In the genomic region with DNA sequence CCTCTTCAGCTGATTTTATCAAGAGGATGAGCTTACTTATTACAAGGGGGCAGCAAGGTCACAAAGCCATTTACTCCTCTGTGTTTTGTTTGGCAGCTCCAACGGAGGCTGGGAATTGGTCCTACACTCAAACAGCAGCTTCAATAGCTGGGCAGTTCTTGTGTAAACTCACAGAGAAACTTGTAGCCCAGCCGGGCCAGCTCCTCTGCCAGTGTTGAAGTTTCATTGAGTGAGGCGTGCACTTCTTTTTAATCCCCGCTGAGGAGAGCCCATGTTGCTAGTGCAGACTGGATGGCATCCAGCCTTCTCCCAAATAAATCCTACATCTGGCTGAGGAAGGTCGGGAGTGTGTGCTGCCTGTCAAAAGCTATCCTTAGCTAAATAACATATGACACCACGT, we compare ENCODE assay signal across 17 cellular contexts. TPM values are rescaled to one million over a fixed set of nuclear protein-coding genes. Genes with fewer than 3 reads are reported as not detected.
DNase-seq lines count a peak whose midpoint lies in the region; ATAC-seq, FAIRE-seq and TF ChIP-seq lines count a peak whose summit lies in the region.
"Had no signal": no experiment of that assay in that cellular context is flagged by ENCODE, and none has a peak within 500 bp of the region (broad histone marks: within the 10 kb centered on the region; RNA-seq: fewer than 3 reads in every experiment).

No MANE protein-coding gene starts in this region.

- H3K4me1 Mint-ChIP-seq in activated naive CD4-positive, alpha-beta T cell treated with anti-CD3 and anti-CD28 coated beads, Interleukin-2, amount 10 ng/mL, durations not matched to agents 7 days and 5 days: peaks cover 33% of the 10 kb centered on the region
- H3K4me1 Mint-ChIP-seq: stimulated activated effector memory CD8-positive, alpha-beta T cell treated with anti-CD3 and anti-CD28 coated beads, Interleukin-12 subunit alpha, Interleukin-12 subunit beta, amount 100 ng/mL, for 72 hours had no signal

- CTCF ChIA-PET in HepG2 (lab: Yijun Ruan, JAX; ENCODE audit: low intra/inter-chr PET ratio, low total read pairs): no interaction called here
- CTCF ChIA-PET in activated naive CD4-positive, alpha-beta T cell treated with anti-CD3 and anti-CD28 coated beads, Interleukin-2, amount 10 ng/mL, durations not matched to agents 7 days and 5 days (lab: Charles Lee): interaction anchor here (0.6 to 1.8 kb wide), 4 partner anchors 15 to 136 kb away, joined by 3 to 7 read pairs (median 5); no protein-coding TSS in a partner anchor

- POLR2A ChIA-PET in HepG2 (lab: Yijun Ruan, JAX): interaction anchor here (1.1 kb wide), 1 partner anchor 9 kb away, joined by 6 read pairs; no protein-coding TSS in a partner anchor

- H4K20me1 ChIP-seq in Karpas-422 (ENCODE audit: insufficient read depth, low read depth, low read length) (no peaks in the 10 kb centered on the region), HepG2 (ENCODE audit: insufficient read depth, low read length) (no peaks in the 10 kb centered on the region)
- H4K20me1 ChIP-seq: BLaER1 treated with 17β-estradiol and CSF1 and Interleukin-3, amounts not matched to agents 10 nM and 100 nM had no signal

- no peaks in the 10 kb centered on the region for H3K27me3 ChIP-seq in Karpas-422 (ENCODE audit: low read length)
- H3K27me3 ChIP-seq in HepG2 (ENCODE audit: control insufficient read depth in 1 of 2, insufficient read depth in 2 of 2, low read length in 2 of 2): peaks cover 0 to 7% of the 10 kb centered on the region in 2 experiments; a peak in 1 of 5 replicates
- no peaks in the 10 kb centered on the region for H3K27me3 ChIP-seq in stomach smooth muscle (ENCODE audit: control insufficient read depth in 1 of 2, insufficient read depth in 2 of 2, low read length in 2 of 2)
- H3K27me3 ChIP-seq: BLaER1 treated with 17β-estradiol and CSF1 and Interleukin-3, amounts not matched to agents 10 nM and 100 nM had no signal

- H3K27ac Mint-ChIP-seq in activated naive CD4-positive, alpha-beta T cell treated with anti-CD3 and anti-CD28 coated beads, Interleukin-2, amount 10 ng/mL, durations not matched to agents 7 days and 5 days: no peak overlapping the region
- H3K27ac Mint-ChIP-seq: activated naive CD8-positive, alpha-beta T cell treated with anti-CD3 and anti-CD28 coated beads, Interleukin-2, amount 10 ng/mL, durations not matched to agents 7 days and 5 days; stimulated activated effector memory CD8-positive, alpha-beta T cell treated with anti-CD3 and anti-CD28 coated beads, Interleukin-12 subunit alpha, Interleukin-12 subunit beta, amount 100 ng/mL, for 72 hours had no signal

- intact Hi-C loops in HepG2 (cut with micrococcal nuclease; ENCODE audit: unreplicated experiment): no loop called here

- H3K4me2 ChIP-seq in Karpas-422 (ENCODE audit: low read depth, low read length, poor library complexity, severe bottlenecking) (no peak overlapping the region), HepG2 (ENCODE audit: low read depth, low read length) (peak overlapping the region; percentile 36; the same call in 1 of the 2 replicates)

- no peak for FAIRE-seq in HepG2 (lab: Jason Lieb, UNC)
- no peak for FAIRE-seq in frontal cortex (lab: Jason Lieb, UNC)

- peak; percentile 33 for DNase-seq in Karpas-422
- DNase-seq in choroid plexus epithelial cell (ENCODE audit: low read depth): peak; percentile 46
- DNase-seq in HepG2 (ENCODE audit: low spot score): peak; percentile 27
- DNase-seq in GM10266 (ENCODE audit: extremely low spot score): no peak
- no peak for DNase-seq in inferior parietal cortex (ENCODE audit: extremely low spot score)
- DNase-seq in frontal cortex (ENCODE audit: low spot score in 2 of 2): no peak
- no peak for DNase-seq in activated naive CD4-positive, alpha-beta T cell treated with anti-CD3 and anti-CD28 coated beads, Interleukin-2, amount 10 ng/mL, durations not matched to agents 7 days and 5 days
- DNase-seq: activated naive CD8-positive, alpha-beta T cell treated with anti-CD3 and anti-CD28 coated beads, Interleukin-2, amount 10 ng/mL, durations not matched to agents 7 days and 5 days; EL; erythroblast; stimulated activated CD4-positive, alpha-beta T cell treated with anti-CD3 and anti-CD28 coated beads, Interleukin-4, amount 100 ng/mL, for 24 hours; WERI-Rb-1 had no signal

- H3K9me3 Mint-ChIP-seq in activated naive CD4-positive, alpha-beta T cell treated with anti-CD3 and anti-CD28 coated beads, Interleukin-2, amount 10 ng/mL, durations not matched to agents 7 days and 5 days: no peaks in the 10 kb centered on the region
- H3K9me3 Mint-ChIP-seq: activated naive CD8-positive, alpha-beta T cell treated with anti-CD3 and anti-CD28 coated beads, Interleukin-2, amount 10 ng/mL, durations not matched to agents 7 days and 5 days; stimulated activated effector memory CD8-positive, alpha-beta T cell treated with anti-CD3 and anti-CD28 coated beads, Interleukin-12 subunit alpha, Interleukin-12 subunit beta, amount 100 ng/mL, for 72 hours had no signal

- WGBS in HepG2 (ENCODE audit: low lambda C conversion rate): 9% methylated on average over 5 of the region's 6 CpGs

- in situ Hi-C loops in HepG2 (cut with HindIII; ENCODE audit: extremely low pct_ligation_motif_present, low pct_unique_long_range_greater_than_20kb): no loop called here

- H2AFZ ChIP-seq in Karpas-422 (ENCODE audit: low read length): 0 out of 2 replicates have a peak overlapping the region, but pooled peaks have one; percentile 23
- no peak overlapping the region for H2AFZ ChIP-seq in HepG2 (ENCODE audit: low read length)

- TF ChIP-seq EP300 in HepG2 (IDR thresholded peaks at IDR 0.05; ENCODE audit: low read depth in 2 of 2, low read length in 2 of 2) (no peak), HepG2 (CRISPR knock-in tag; IDR thresholded peaks at IDR 0.05; ENCODE audit: borderline replicate concordance) (no peak)

- H3K9ac ChIP-seq in Karpas-422 (ENCODE audit: low read length) (peak overlapping the region; percentile 66; the same call in 1 of the 2 replicates), HepG2 (ENCODE audit: insufficient read depth, low read depth, low read length) (no peak overlapping the region), stomach smooth muscle (ENCODE audit: low read length in 2 of 2) (no peak overlapping the region)
- H3K9ac ChIP-seq: BLaER1 treated with 17β-estradiol and CSF1 and Interleukin-3, amounts not matched to agents 10 nM and 100 nM had no signal

- H3K4me1 ChIP-seq in Karpas-422 (ENCODE audit: low read length) (peaks cover 77% of the 10 kb centered on the region), HepG2 (ENCODE audit: insufficient read depth, low read length) (peaks cover 32% of the 10 kb centered on the region), stomach smooth muscle (ENCODE audit: control insufficient read depth, insufficient read depth, low read length) (peaks cover 12% of the 10 kb centered on the region)

- no peaks in the 10 kb centered on the region for H3K27me3 Mint-ChIP-seq in activated naive CD4-positive, alpha-beta T cell treated with anti-CD3 and anti-CD28 coated beads, Interleukin-2, amount 10 ng/mL, durations not matched to agents 7 days and 5 days
- H3K27me3 Mint-ChIP-seq: activated naive CD8-positive, alpha-beta T cell treated with anti-CD3 and anti-CD28 coated beads, Interleukin-2, amount 10 ng/mL, durations not matched to agents 7 days and 5 days had no signal

- TF ChIP-seq POLR2A in HepG2 (IDR thresholded peaks at IDR 0.05; ENCODE audit: insufficient read depth in 1 of 2, low read depth in 2 of 2, low read length in 2 of 2): no peak

- H3K36me3 Mint-ChIP-seq in activated naive CD4-positive, alpha-beta T cell treated with anti-CD3 and anti-CD28 coated beads, Interleukin-2, amount 10 ng/mL, durations not matched to agents 7 days and 5 days: no peaks in the 10 kb centered on the region
- H3K36me3 Mint-ChIP-seq: activated naive CD8-positive, alpha-beta T cell treated with anti-CD3 and anti-CD28 coated beads, Interleukin-2, amount 10 ng/mL, durations not matched to agents 7 days and 5 days; stimulated activated effector memory CD8-positive, alpha-beta T cell treated with anti-CD3 and anti-CD28 coated beads, Interleukin-12 subunit alpha, Interleukin-12 subunit beta, amount 100 ng/mL, for 72 hours had no signal

- H3K79me2 ChIP-seq in Karpas-422 (ENCODE audit: low read length) (no peaks in the 10 kb centered on the region), HepG2 (ENCODE audit: insufficient read depth, low read length) (no peaks in the 10 kb centered on the region)

- no peak overlapping the region for H3K4me3 ChIP-seq in Karpas-422 (ENCODE audit: low read length)
- no peak overlapping the region for H3K4me3 ChIP-seq in choroid plexus epithelial cell (ENCODE audit: low read depth, low read length)
- H3K4me3 ChIP-seq in HepG2 (replicated peaks in 1 of 3; ENCODE audit: insufficient read depth in 1 of 3, low read depth in 2 of 3, low read length in 3 of 3): no peak overlapping the region
- H3K4me3 ChIP-seq in stomach smooth muscle (ENCODE audit: low read length in 2 of 2): no peak overlapping the region
- H3K4me3 ChIP-seq: BLaER1 treated with 17β-estradiol and CSF1 and Interleukin-3, amounts not matched to agents 10 nM and 100 nM had no signal

- no peak for TF ChIP-seq CTCF in choroid plexus epithelial cell (conservative IDR thresholded peaks at IDR 0.05; ENCODE audit: low read depth, low read length)
- TF ChIP-seq CTCF in HepG2 (CRISPR knock-in tag; IDR thresholded peaks at IDR 0.05): no peak
- no peak for TF ChIP-seq CTCF in GM10266 (IDR thresholded peaks at IDR 0.05; ENCODE audit: control insufficient read depth, insufficient read depth, low read depth, missing control alignments)

- ATAC-seq in HepG2: no peak; the same call in 2 of the 3 replicates
- ATAC-seq: stimulated activated effector memory CD8-positive, alpha-beta T cell treated with anti-CD3 and anti-CD28 coated beads, Interleukin-12 subunit alpha, Interleukin-12 subunit beta, amount 100 ng/mL, for 72 hours had no signal

- BruUV-seq in HepG2 (replicated peaks; lab: Mats Ljungman, UMichigan): no TSS peak

- H3K9me3 ChIP-seq in Karpas-422 (ENCODE audit: low read length): no peaks in the 10 kb centered on the region
- no peaks in the 10 kb centered on the region for H3K9me3 ChIP-seq in HepG2 (ENCODE audit: low read length)
- H3K9me3 ChIP-seq in stomach smooth muscle (ENCODE audit: control insufficient read depth in 2 of 2, low read length in 2 of 2): no peaks in the 10 kb centered on the region
- H3K9me3 ChIP-seq: BLaER1 treated with 17β-estradiol and CSF1 and Interleukin-3, amounts not matched to agents 10 nM and 100 nM had no signal

- H3K36me3 ChIP-seq in Karpas-422 (ENCODE audit: insufficient read depth, low read length) (no peaks in the 10 kb centered on the region), HepG2 (replicated peaks in 1 of 2; ENCODE audit: control insufficient read depth in 1 of 2, insufficient read depth in 2 of 2, low read length in 2 of 2) (no peaks in the 10 kb centered on the region), stomach smooth muscle (ENCODE audit: control insufficient read depth in 2 of 2, insufficient read depth in 2 of 2, low read length in 2 of 2) (no peaks in the 10 kb centered on the region)
- H3K36me3 ChIP-seq: BLaER1 treated with 17β-estradiol and CSF1 and Interleukin-3, amounts not matched to agents 10 nM and 100 nM; WERI-Rb-1 had no signal

- no peaks in the 10 kb centered on the region for H3K9me2 ChIP-seq in Karpas-422 (replicated peaks; ENCODE audit: insufficient read depth, low read length)

- H3K27ac ChIP-seq in Karpas-422 (ENCODE audit: low read length) (peak overlapping the region; percentile 98), HepG2 (ENCODE audit: extremely low read length, insufficient read depth, low read length) (no peak overlapping the region), stomach smooth muscle (ENCODE audit: low read length) (peak overlapping the region; percentile 13)
- H3K27ac ChIP-seq: BLaER1 treated with 17β-estradiol and CSF1 and Interleukin-3, amounts not matched to agents 10 nM and 100 nM; WERI-Rb-1 had no signal

- no peak for TF ChIP-seq RAD21 in HepG2 (CRISPR knock-in tag; IDR thresholded peaks at IDR 0.05)

- no peak overlapping the region for H3K4me3 Mint-ChIP-seq in activated naive CD4-positive, alpha-beta T cell treated with anti-CD3 and anti-CD28 coated beads, Interleukin-2, amount 10 ng/mL, durations not matched to agents 7 days and 5 days
- H3K4me3 Mint-ChIP-seq: activated naive CD8-positive, alpha-beta T cell treated with anti-CD3 and anti-CD28 coated beads, Interleukin-2, amount 10 ng/mL, durations not matched to agents 7 days and 5 days; stimulated activated effector memory CD8-positive, alpha-beta T cell treated with anti-CD3 and anti-CD28 coated beads, Interleukin-12 subunit alpha, Interleukin-12 subunit beta, amount 100 ng/mL, for 72 hours had no signal

RNA-seq across cellular contexts. Expression of gene BFSP2, which starts 59.5 kb away (rescaled TPM):
- 33.1 and 44.7 TPM in 2 replicates for total RNA-seq in Karpas-422 (2014; rRNA removed; shearing (Covaris generic); ENCODE audit: low replicate concordance)
- total RNA-seq in HepG2 (2016; rRNA removed; fragmentation: Illumina TruSeq; extraction: Trizol) (not detected in 2 replicates), frontal cortex (not detected)
- total RNA-seq in HepG2 (2016; cell fraction: cytosol; rRNA removed; fragmentation: Illumina TruSeq; extraction: Trizol; ENCODE audit: low read depth): not detected in 2 replicates
- total RNA-seq in HepG2 (2016; cell fraction: insoluble cytoplasmic fraction; rRNA removed; fragmentation: Illumina TruSeq; extraction: Trizol): not detected in 2 replicates
- total RNA-seq in HepG2 (2016; cell fraction: membrane; rRNA removed; fragmentation: Illumina TruSeq; extraction: Trizol): not detected in 2 replicates
- not detected in 2 replicates for total RNA-seq in HepG2 (2016; cell fraction: nucleus; rRNA removed; fragmentation: Illumina TruSeq; extraction: Trizol)
- not detected in 2 replicates for polyA plus RNA-seq in HepG2 (2011; rRNA removed)
- polyA plus RNA-seq in HepG2 (2011; cell fraction: cytosol; rRNA removed): not detected in 2 replicates
- not detected in 2 replicates for polyA plus RNA-seq in HepG2 (2011; cell fraction: nucleus; rRNA removed)
- polyA plus RNA-seq in HepG2 (2012): not detected in 2 replicates
- polyA plus RNA-seq in HepG2 (2016; cell fraction: cytosol; fragmentation: Illumina TruSeq; extraction: Trizol; ENCODE audit: low read depth): not detected in 2 replicates
- polyA plus RNA-seq in HepG2 (2016; cell fraction: insoluble cytoplasmic fraction; fragmentation: Illumina TruSeq; extraction: Trizol; ENCODE audit: low read depth): not detected in 2 replicates
- polyA plus RNA-seq in HepG2 (2016; cell fraction: membrane; fragmentation: Illumina TruSeq; extraction: Trizol; ENCODE audit: low read depth): not detected in 2 replicates
- polyA plus RNA-seq in HepG2 (2016; cell fraction: nucleus; fragmentation: Illumina TruSeq; extraction: Trizol; ENCODE audit: insufficient read depth, low read depth): not detected in 2 replicates
- polyA minus RNA-seq in HepG2 (2011; rRNA and poly(A)+ RNA removed; ENCODE audit: low replicate concordance): not detected in 2 replicates
- not detected in 2 replicates for polyA minus RNA-seq in HepG2 (2011; cell fraction: cytosol; rRNA and poly(A)+ RNA removed)
- not detected in 2 replicates for polyA minus RNA-seq in HepG2 (2011; cell fraction: nucleus; rRNA and poly(A)+ RNA removed)
- total RNA-seq: activated naive CD8-positive, alpha-beta T cell treated with anti-CD3 and anti-CD28 coated beads, Interleukin-2, amount 10 ng/mL, durations not matched to agents 7 days and 5 days; mucosa of gallbladder; renal cortical epithelial cell had no signal

Comparison
In these comparisons a context has a peak if more than half of its experiments do, and no peak if none do; other contexts are left out.
1. DNase-seq: peak in Karpas-422 (single experiment), choroid plexus epithelial cell (single experiment) and HepG2 (single experiment); none in GM10266 (single experiment), inferior parietal cortex (single experiment), frontal cortex (0 of 2) and activated naive CD4-positive, alpha-beta T cell treated with anti-CD3 and anti-CD28 coated beads, Interleukin-2, amount 10 ng/mL, durations not matched to agents 7 days and 5 days (single experiment).
2. RNA of gene BFSP2, which starts 59.5 kb away (total RNA-seq): 33.1 to 44.7 TPM in Karpas-422; not detected in HepG2 and not detected in frontal cortex (single experiment); every median in the first group is over 10 times any median in the second.